ENCODE assay signal across 15 cellular contexts in the genomic region with DNA sequence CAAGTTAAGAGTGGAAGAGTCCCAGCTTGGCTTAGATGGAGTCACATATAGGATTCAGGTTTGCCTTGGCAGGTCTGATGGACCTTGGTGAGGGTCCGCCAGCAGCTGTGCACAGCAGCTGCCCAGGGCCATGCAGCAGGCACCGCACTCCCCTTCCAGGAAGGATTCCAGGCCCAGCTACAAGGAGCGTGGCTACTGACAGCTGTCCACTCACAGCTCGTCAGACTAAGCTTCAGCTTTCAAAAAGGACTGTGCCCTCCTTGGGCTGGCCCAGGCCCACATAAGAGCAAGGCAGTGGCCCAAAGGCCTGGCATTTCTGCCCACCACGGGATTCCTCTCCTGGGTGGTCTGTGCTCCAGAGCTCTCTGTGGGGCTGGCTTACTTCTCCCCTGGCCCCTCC.
DNase-seq lines count a peak whose midpoint lies in the region; ATAC-seq and TF ChIP-seq lines count a peak whose summit lies in the region.
"Had no signal": no experiment of that assay in that cellular context is flagged by ENCODE, and none has a peak within 500 bp of the region (broad histone marks: within the 10 kb centered on the region; RNA-seq: fewer than 3 reads in every experiment).

No MANE protein-coding gene starts in this region.

- H2BK5ac ChIP-seq in mesenchymal stem cell (ENCODE audit: low read depth, low read length, poor library complexity, severe bottlenecking): no peak overlapping the region

- no peaks in the 10 kb centered on the region for H3K36me3 Mint-ChIP-seq in GM23338 (ENCODE audit: low read depth)
- no peaks in the 10 kb centered on the region for H3K36me3 Mint-ChIP-seq in stimulated activated naive B cell treated with anti-CD40 and anti-IgM and Interleukin-4, amounts not matched to agents 10 μg/mL and 1 μg/mL and 100 μg/mL, for 72 hours

- peak overlapping the region; percentile 12 to 48 for H3K4ac ChIP-seq in mesenchymal stem cell (ENCODE audit: low read depth in 1 of 2, low read length in 2 of 2)

- ATAC-seq in GM23338 (no peak), GM18520 (IDR thresholded peaks at IDR 0.05; ENCODE audit: unreplicated experiment) (no peak)
- no peak for ATAC-seq in stimulated activated naive B cell treated with anti-CD40 and anti-IgM and Interleukin-4, amounts not matched to agents 10 μg/mL and 1 μg/mL and 100 μg/mL, for 72 hours (replicated peaks)

- peak overlapping the region in 1 of 2 experiments; percentile 19 for H3K23ac ChIP-seq in mesenchymal stem cell (ENCODE audit: low read length in 2 of 2)

- peak overlapping the region; percentile 41 to 92 for H2BK12ac ChIP-seq in mesenchymal stem cell (ENCODE audit: low read length in 2 of 2)

- H3K4me3 ChIP-seq in GM23338 (no peak overlapping the region), adipocyte (ENCODE audit: low read length) (peak overlapping the region; percentile 82), mesenchymal stem cell (ENCODE audit: insufficient read depth in 1 of 2, low read depth in 1 of 2, low read length in 2 of 2) (peak overlapping the region in 1 of 2 experiments; percentile 81)
- H3K4me3 ChIP-seq: HAP-1 had no signal

- H3K27me3 Mint-ChIP-seq in GM23338 (ENCODE audit: insufficient read depth, low read depth, poor library complexity): peaks cover 18% of the 10 kb centered on the region
- H3K27me3 Mint-ChIP-seq in stimulated activated naive B cell treated with anti-CD40 and anti-IgM and Interleukin-4, amounts not matched to agents 10 μg/mL and 1 μg/mL and 100 μg/mL, for 72 hours: peaks cover 5 to 6% of the 10 kb centered on the region in 2 donors
- H3K27me3 Mint-ChIP-seq: activated naive CD8-positive, alpha-beta T cell treated with anti-CD3 and anti-CD28 coated beads, Interleukin-2, amount 50 U/mL, for 24 hours had no signal

- H3K9ac ChIP-seq in adipocyte (ENCODE audit: low read length): peak overlapping the region; percentile 86
- H3K9ac ChIP-seq in mesenchymal stem cell (ENCODE audit: low read length): peak overlapping the region; percentile 90
- H3K9ac ChIP-seq: BLaER1 had no signal

- peak overlapping the region; percentile 73 for H2AK5ac ChIP-seq in mesenchymal stem cell (ENCODE audit: low read length, severe bottlenecking)

- no peaks in the 10 kb centered on the region for H3K79me2 ChIP-seq in GM23338 (replicated peaks; ENCODE audit: insufficient read depth)

- peak overlapping the region; percentile 83 for H4K8ac ChIP-seq in mesenchymal stem cell (ENCODE audit: low read length)

- H4K91ac ChIP-seq in mesenchymal stem cell (ENCODE audit: low read length): peak overlapping the region; percentile 84

- H3K9me3 Mint-ChIP-seq in GM23338: no peaks in the 10 kb centered on the region
- no peaks in the 10 kb centered on the region for H3K9me3 Mint-ChIP-seq in stimulated activated naive B cell treated with anti-CD40 and anti-IgM and Interleukin-4, amounts not matched to agents 10 μg/mL and 1 μg/mL and 100 μg/mL, for 72 hours
- H3K9me3 Mint-ChIP-seq: activated naive CD8-positive, alpha-beta T cell treated with anti-CD3 and anti-CD28 coated beads, Interleukin-2, amount 50 U/mL, for 24 hours; nephron progenitor cell had no signal

- WGBS in mesenchymal stem cell: 91% methylated on average over 5 of the region's 5 CpGs

- no peaks in the 10 kb centered on the region for H3F3A ChIP-seq in GM23338 (replicated peaks; ENCODE audit: low read depth)

- peak overlapping the region in 1 of 2 experiments; percentile 58 for H3K14ac ChIP-seq in mesenchymal stem cell (ENCODE audit: low read length in 2 of 2)

- H3K4me1 Mint-ChIP-seq in GM23338: peaks cover 17% of the 10 kb centered on the region
- peaks cover 12 to 14% of the 10 kb centered on the region in 2 donors for H3K4me1 Mint-ChIP-seq in stimulated activated naive B cell treated with anti-CD40 and anti-IgM and Interleukin-4, amounts not matched to agents 10 μg/mL and 1 μg/mL and 100 μg/mL, for 72 hours

- H3K27me3 ChIP-seq in GM23338 (ENCODE audit: insufficient read depth) (no peaks in the 10 kb centered on the region), adipocyte (replicated peaks; ENCODE audit: control insufficient read depth, insufficient read depth, low read length) (no peaks in the 10 kb centered on the region), mesenchymal stem cell (ENCODE audit: control insufficient read depth in 1 of 2, insufficient read depth in 1 of 2, low read length in 2 of 2) (no peaks in the 10 kb centered on the region)
- H3K27me3 ChIP-seq: BLaER1 had no signal

- H3K36me3 ChIP-seq in GM23338 (ENCODE audit: insufficient read depth): no peaks in the 10 kb centered on the region
- no peaks in the 10 kb centered on the region for H3K36me3 ChIP-seq in adipocyte (ENCODE audit: control insufficient read depth, insufficient read depth, low read length, severe bottlenecking)
- no peaks in the 10 kb centered on the region for H3K36me3 ChIP-seq in mesenchymal stem cell (ENCODE audit: control insufficient read depth in 1 of 2, insufficient read depth in 2 of 2, low read depth in 1 of 2, low read length in 2 of 2)
- H3K36me3 ChIP-seq: BLaER1, HAP-1 had no signal

- H3K9me3 ChIP-seq in adipocyte (ENCODE audit: control insufficient read depth, low read length) (no peaks in the 10 kb centered on the region), mesenchymal stem cell (ENCODE audit: control insufficient read depth, low read length) (no peaks in the 10 kb centered on the region)
- H3K9me3 ChIP-seq: BLaER1, HAP-1 had no signal

- peak overlapping the region; percentile 96; the same call in 1 of the 2 replicates for H2AFZ ChIP-seq in GM23338
- H2AFZ ChIP-seq in mesenchymal stem cell (ENCODE audit: low read depth, low read length): no peak overlapping the region

- H3K4me1 ChIP-seq in GM23338 (ENCODE audit: insufficient read depth) (no peaks in the 10 kb centered on the region; the same call in 1 of the 2 replicates), adipocyte (ENCODE audit: control insufficient read depth, insufficient read depth, low read length) (peaks cover 25% of the 10 kb centered on the region), mesenchymal stem cell (ENCODE audit: control insufficient read depth, insufficient read depth, low read depth, low read length) (peaks cover 16% of the 10 kb centered on the region)

- peak overlapping the region; percentile 82 for H2BK15ac ChIP-seq in mesenchymal stem cell (ENCODE audit: low read depth, poor library complexity, severe bottlenecking)

- no peak overlapping the region for H3K4me3 Mint-ChIP-seq in GM23338
- H3K4me3 Mint-ChIP-seq in stimulated activated naive B cell treated with anti-CD40 and anti-IgM and Interleukin-4, amounts not matched to agents 10 μg/mL and 1 μg/mL and 100 μg/mL, for 72 hours: peak overlapping the region; percentile 54 to 71
- H3K4me3 Mint-ChIP-seq: activated naive CD8-positive, alpha-beta T cell treated with anti-CD3 and anti-CD28 coated beads, Interleukin-2, amount 50 U/mL, for 24 hours; nephron progenitor cell had no signal

- TF ChIP-seq CTCF in GM23338 (conservative IDR thresholded peaks at IDR 0.05; ENCODE audit: low read depth in 2 of 2): no peak

- H3K27ac ChIP-seq in GM23338 (ENCODE audit: low read depth) (no peak overlapping the region), mesenchymal stem cell (ENCODE audit: low read length, poor library complexity, severe bottlenecking) (no peak overlapping the region)
- H3K27ac ChIP-seq: BLaER1 had no signal

- peak overlapping the region; percentile 50 to 75 for H3K18ac ChIP-seq in mesenchymal stem cell (ENCODE audit: low read depth in 1 of 2, low read length in 2 of 2)

- H3K4me2 ChIP-seq in GM23338: no peak overlapping the region
- no peak overlapping the region for H3K4me2 ChIP-seq in mesenchymal stem cell (ENCODE audit: low read length, poor library complexity, severe bottlenecking)

- no peak overlapping the region for H2BK120ac ChIP-seq in mesenchymal stem cell (ENCODE audit: low read depth, low read length)

- no peak overlapping the region for H3K27ac Mint-ChIP-seq in GM23338
- no peak overlapping the region for H3K27ac Mint-ChIP-seq in stimulated activated naive B cell treated with anti-CD40 and anti-IgM and Interleukin-4, amounts not matched to agents 10 μg/mL and 1 μg/mL and 100 μg/mL, for 72 hours
- H3K27ac Mint-ChIP-seq: activated naive CD8-positive, alpha-beta T cell treated with anti-CD3 and anti-CD28 coated beads, Interleukin-2, amount 50 U/mL, for 24 hours; nephron progenitor cell had no signal

- H3K79me1 ChIP-seq in mesenchymal stem cell (replicated peaks; ENCODE audit: low read length, poor library complexity, severe bottlenecking): no peaks in the 10 kb centered on the region

- H3K9me2 ChIP-seq in GM23338 (ENCODE audit: insufficient read depth): no peaks in the 10 kb centered on the region

- DNase-seq in GM23338 (ENCODE audit: low spot score) (no peak), adipocyte (ENCODE audit: low read depth) (no peak), mesenchymal stem cell (no peak), NCI-H2196 treated with DMSO at 0.1 percent for 48 hours (lab: John Stamatoyannopoulos, UW; ENCODE audit: unreplicated experiment) (no peak)
- no peak for DNase-seq in stimulated activated naive B cell treated with anti-CD40 and anti-IgM and Interleukin-4, amounts not matched to agents 10 μg/mL and 1 μg/mL and 100 μg/mL, for 72 hours
- DNase-seq in activated CD4-positive, alpha-beta T cell treated with anti-CD3 and anti-CD28 coated beads for 48 hours: no peak
- DNase-seq: activated CD4-positive, CD25-positive, alpha-beta regulatory T cell treated with anti-CD3 and anti-CD28 coated beads, Interleukin-2, amount 50 U/mL, for 72 hours; activated naive CD8-positive, alpha-beta T cell treated with anti-CD3 and anti-CD28 coated beads, Interleukin-2, amount 50 U/mL, for 24 hours; erythroblast; NCI-H2107; nephron progenitor cell; stimulated activated CD4-positive, alpha-beta T cell treated with anti-CD3 and anti-CD28 coated beads, Interleukin-4, amount 100 ng/mL, for 24 hours had no signal

- no peaks in the 10 kb centered on the region for H4K20me1 ChIP-seq in GM23338 (replicated peaks; ENCODE audit: insufficient read depth)
- H4K20me1 ChIP-seq: BLaER1 had no signal

TF ChIP-seq in GM23338, 12 proteins besides CTCF, POLR2A, EP300 and RAD21 (continues in another document):
- TF ChIP-seq STAT1 (IDR thresholded peaks at IDR 0.05; ENCODE audit: unreplicated experiment): no peak
- no peak for TF ChIP-seq NANOG (IDR thresholded peaks at IDR 0.05; ENCODE audit: borderline replicate concordance)
- no peak for TF ChIP-seq EZH2 (IDR thresholded peaks at IDR 0.05; ENCODE audit: low read depth, unreplicated experiment)
- no peak for TF ChIP-seq POLR2AphosphoS5 (IDR thresholded peaks at IDR 0.05; ENCODE audit: low read depth)
- TF ChIP-seq EZH2phosphoT487 (IDR thresholded peaks at IDR 0.05; ENCODE audit: unreplicated experiment): no peak
